ENCODE assay signal across 1 cellular context in genomic region chr2:70141754-70142589, GRCh38.
TF ChIP-seq lines count a peak whose summit lies in the region.

No MANE protein-coding gene starts in this region.

TF ChIP-seq in HepG2, 621 proteins besides CTCF, POLR2A, EP300 and RAD21 (continued from another document and continues in another):
- TF ChIP-seq, protein P1, sequence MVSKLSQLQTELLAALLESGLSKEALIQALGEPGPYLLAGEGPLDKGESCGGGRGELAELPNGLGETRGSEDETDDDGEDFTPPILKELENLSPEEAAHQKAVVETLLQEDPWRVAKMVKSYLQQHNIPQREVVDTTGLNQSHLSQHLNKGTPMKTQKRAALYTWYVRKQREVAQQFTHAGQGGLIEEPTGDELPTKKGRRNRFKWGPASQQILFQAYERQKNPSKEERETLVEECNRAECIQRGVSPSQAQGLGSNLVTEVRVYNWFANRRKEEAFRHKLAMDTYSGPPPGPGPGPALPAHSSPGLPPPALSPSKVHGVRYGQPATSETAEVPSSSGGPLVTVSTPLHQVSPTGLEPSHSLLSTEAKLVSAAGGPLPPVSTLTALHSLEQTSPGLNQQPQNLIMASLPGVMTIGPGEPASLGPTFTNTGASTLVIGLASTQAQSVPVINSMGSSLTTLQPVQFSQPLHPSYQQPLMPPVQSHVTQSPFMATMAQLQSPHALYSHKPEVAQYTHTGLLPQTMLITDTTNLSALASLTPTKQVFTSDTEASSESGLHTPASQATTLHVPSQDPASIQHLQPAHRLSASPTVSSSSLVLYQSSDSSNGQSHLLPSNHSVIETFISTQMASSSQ (IDR thresholded peaks at IDR 0.05; ENCODE audit: low read depth), result no peak
- TF ChIP-seq, protein P1 (CRISPR knock-in tag; IDR thresholded peaks at IDR 0.05; ENCODE audit: borderline replicate concordance), result no peak
- TF ChIP-seq KAT8 (CRISPR knock-in tag; IDR thresholded peaks at IDR 0.05) (peak; percentile 38; the same call in 1 of the 2 replicates), SMARCE1 (IDR thresholded peaks at IDR 0.05; ENCODE audit: borderline replicate concordance) (no peak), SATB2 (CRISPR knock-in tag; IDR thresholded peaks at IDR 0.05) (peak; percentile 18; the same call in 1 of the 2 replicates), FLYWCH1 (CRISPR knock-in tag; IDR thresholded peaks at IDR 0.05) (0 out of 2 replicates have a peak, but pooled peaks have one; percentile 81), HDAC2 (CRISPR knock-in tag; IDR thresholded peaks at IDR 0.05) (peak; percentile 34; the same call in 1 of the 2 replicates), GTF3A (CRISPR knock-in tag; conservative IDR thresholded peaks at IDR 0.05) (no peak), ZNF225 (CRISPR knock-in tag; IDR thresholded peaks at IDR 0.05) (peak; percentile 20; the same call in 1 of the 2 replicates), ZXDC (CRISPR knock-in tag; IDR thresholded peaks at IDR 0.05) (0 out of 2 replicates have a peak, but pooled peaks have one; percentile 29), ZMYM2 (CRISPR knock-in tag; IDR thresholded peaks at IDR 0.05) (0 out of 2 replicates have a peak, but pooled peaks have one; percentile 35), YEATS4 (CRISPR knock-in tag; IDR thresholded peaks at IDR 0.05; ENCODE audit: borderline replicate concordance) (peak; percentile 92; the same call in 1 of the 2 replicates), MIER2 (CRISPR knock-in tag; IDR thresholded peaks at IDR 0.05) (peak; percentile 17; the same call in 1 of the 2 replicates), CHCHD3 (CRISPR knock-in tag; IDR thresholded peaks at IDR 0.05) (peak; percentile 88; the same call in 1 of the 2 replicates), ZNF646 (CRISPR knock-in tag; IDR thresholded peaks at IDR 0.05) (peak; percentile 78; the same call in 1 of the 2 replicates), SMC3 (IDR thresholded peaks at IDR 0.05; ENCODE audit: low read length) (no peak), REPIN1 (CRISPR knock-in tag; IDR thresholded peaks at IDR 0.05; ENCODE audit: borderline replicate concordance, low read depth) (no peak), ZNF572 (CRISPR knock-in tag; IDR thresholded peaks at IDR 0.05) (0 out of 2 replicates have a peak, but pooled peaks have one; percentile 38), NFE2 (CRISPR knock-in tag; IDR thresholded peaks at IDR 0.05) (no peak), HNRNPH1 (optimal IDR thresholded peaks at IDR 0.05; ENCODE audit: low read depth, low read length) (no peak), ZNF205 (CRISPR knock-in tag; IDR thresholded peaks at IDR 0.05) (0 out of 2 replicates have a peak, but pooled peaks have one; percentile 74), EEA1 (CRISPR knock-in tag; IDR thresholded peaks at IDR 0.05; ENCODE audit: borderline replicate concordance) (0 out of 2 replicates have a peak, but pooled peaks have one; percentile 40), ZSCAN31 (CRISPR knock-in tag; IDR thresholded peaks at IDR 0.05; ENCODE audit: low read depth) (peak; percentile 83; the same call in 1 of the 2 replicates), ETV6 (CRISPR knock-in tag; conservative IDR thresholded peaks at IDR 0.05) (peak; percentile 61; the same call in 1 of the 2 replicates), CC2D1A (CRISPR knock-in tag; IDR thresholded peaks at IDR 0.05) (peak; percentile 64; the same call in 1 of the 2 replicates), PRMT3 (CRISPR knock-in tag; IDR thresholded peaks at IDR 0.05; ENCODE audit: borderline replicate concordance, low read depth) (no peak; the same call in 1 of the 2 replicates)
- TF ChIP-seq, protein P2, sequence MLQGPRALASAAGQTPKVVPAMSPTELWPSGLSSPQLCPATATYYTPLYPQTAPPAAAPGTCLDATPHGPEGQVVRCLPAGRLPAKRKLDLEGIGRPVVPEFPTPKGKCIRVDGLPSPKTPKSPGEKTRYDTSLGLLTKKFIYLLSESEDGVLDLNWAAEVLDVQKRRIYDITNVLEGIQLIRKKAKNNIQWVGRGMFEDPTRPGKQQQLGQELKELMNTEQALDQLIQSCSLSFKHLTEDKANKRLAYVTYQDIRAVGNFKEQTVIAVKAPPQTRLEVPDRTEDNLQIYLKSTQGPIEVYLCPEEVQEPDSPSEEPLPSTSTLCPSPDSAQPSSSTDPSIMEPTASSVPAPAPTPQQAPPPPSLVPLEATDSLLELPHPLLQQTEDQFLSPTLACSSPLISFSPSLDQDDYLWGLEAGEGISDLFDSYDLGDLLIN (CRISPR knock-in tag; IDR thresholded peaks at IDR 0.05; ENCODE audit: borderline replicate concordance), result no peak
- TF ChIP-seq, protein P3, sequence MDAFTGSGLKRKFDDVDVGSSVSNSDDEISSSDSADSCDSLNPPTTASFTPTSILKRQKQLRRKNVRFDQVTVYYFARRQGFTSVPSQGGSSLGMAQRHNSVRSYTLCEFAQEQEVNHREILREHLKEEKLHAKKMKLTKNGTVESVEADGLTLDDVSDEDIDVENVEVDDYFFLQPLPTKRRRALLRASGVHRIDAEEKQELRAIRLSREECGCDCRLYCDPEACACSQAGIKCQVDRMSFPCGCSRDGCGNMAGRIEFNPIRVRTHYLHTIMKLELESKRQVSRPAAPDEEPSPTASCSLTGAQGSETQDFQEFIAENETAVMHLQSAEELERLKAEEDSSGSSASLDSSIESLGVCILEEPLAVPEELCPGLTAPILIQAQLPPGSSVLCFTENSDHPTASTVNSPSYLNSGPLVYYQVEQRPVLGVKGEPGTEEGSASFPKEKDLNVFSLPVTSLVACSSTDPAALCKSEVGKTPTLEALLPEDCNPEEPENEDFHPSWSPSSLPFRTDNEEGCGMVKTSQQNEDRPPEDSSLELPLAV (CRISPR knock-in tag; conservative IDR thresholded peaks at IDR 0.05; ENCODE audit: low read depth), result no peak; the same call in 1 of the 2 replicates
- TF ChIP-seq, protein P4, sequence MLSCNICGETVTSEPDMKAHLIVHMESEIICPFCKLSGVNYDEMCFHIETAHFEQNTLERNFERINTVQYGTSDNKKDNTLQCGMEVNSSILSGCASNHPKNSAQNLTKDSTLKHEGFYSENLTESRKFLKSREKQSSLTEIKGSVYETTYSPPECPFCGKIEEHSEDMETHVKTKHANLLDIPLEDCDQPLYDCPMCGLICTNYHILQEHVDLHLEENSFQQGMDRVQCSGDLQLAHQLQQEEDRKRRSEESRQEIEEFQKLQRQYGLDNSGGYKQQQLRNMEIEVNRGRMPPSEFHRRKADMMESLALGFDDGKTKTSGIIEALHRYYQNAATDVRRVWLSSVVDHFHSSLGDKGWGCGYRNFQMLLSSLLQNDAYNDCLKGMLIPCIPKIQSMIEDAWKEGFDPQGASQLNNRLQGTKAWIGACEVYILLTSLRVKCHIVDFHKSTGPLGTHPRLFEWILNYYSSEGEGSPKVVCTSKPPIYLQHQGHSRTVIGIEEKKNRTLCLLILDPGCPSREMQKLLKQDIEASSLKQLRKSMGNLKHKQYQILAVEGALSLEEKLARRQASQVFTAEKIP (CRISPR knock-in tag; IDR thresholded peaks at IDR 0.05; ENCODE audit: borderline replicate concordance), result no peak
- TF ChIP-seq, protein P5, sequence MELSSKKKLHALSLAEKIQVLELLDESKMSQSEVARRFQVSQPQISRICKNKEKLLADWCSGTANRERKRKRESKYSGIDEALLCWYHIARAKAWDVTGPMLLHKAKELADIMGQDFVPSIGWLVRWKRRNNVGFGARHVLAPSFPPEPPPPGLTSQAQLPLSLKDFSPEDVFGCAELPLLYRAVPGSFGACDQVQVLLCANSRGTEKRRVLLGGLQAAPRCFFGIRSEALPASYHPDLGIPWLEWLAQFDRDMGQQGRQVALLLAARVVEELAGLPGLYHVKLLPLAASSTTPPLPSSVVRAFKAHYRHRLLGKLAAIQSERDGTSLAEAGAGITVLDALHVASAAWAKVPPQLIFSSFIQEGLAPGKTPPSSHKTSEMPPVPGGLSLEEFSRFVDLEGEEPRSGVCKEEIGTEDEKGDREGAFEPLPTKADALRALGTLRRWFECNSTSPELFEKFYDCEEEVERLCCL (CRISPR knock-in tag; IDR thresholded peaks at IDR 0.05; ENCODE audit: borderline replicate concordance), result no peak
